In genomic region chr2:46847185-46847710, GRCh38 we compare ENCODE assay signal across 1 cellular context.
TF ChIP-seq lines count a peak whose summit lies in the region.

No MANE protein-coding gene starts in this region.

TF ChIP-seq in HepG2, 621 proteins besides CTCF, POLR2A, EP300 and RAD21 (continued from another document and continues in another):
- TF ChIP-seq ZUFSP (CRISPR knock-in tag; IDR thresholded peaks at IDR 0.05; ENCODE audit: borderline replicate concordance) (no peak), ZNF777 (CRISPR knock-in tag; IDR thresholded peaks at IDR 0.05) (no peak), MIER3 (CRISPR knock-in tag; IDR thresholded peaks at IDR 0.05; ENCODE audit: borderline replicate concordance) (0 out of 2 replicates have a peak, but pooled peaks have one; percentile 17), TFAP4 (IDR thresholded peaks at IDR 0.05; ENCODE audit: borderline replicate concordance, low read depth) (peak; percentile 36; the same call in 1 of the 2 replicates), LRRFIP1 (CRISPR knock-in tag; conservative IDR thresholded peaks at IDR 0.05) (no peak), SSRP1 (CRISPR knock-in tag; IDR thresholded peaks at IDR 0.05) (no peak; the same call in 1 of the 2 replicates), ZNF883 (CRISPR knock-in tag; IDR thresholded peaks at IDR 0.05; ENCODE audit: not compliant biosample characterization) (no peak), FOXO1 (CRISPR knock-in tag; IDR thresholded peaks at IDR 0.05) (0 out of 2 replicates have a peak, but pooled peaks have one; percentile 28), HDAC2 (CRISPR knock-in tag; IDR thresholded peaks at IDR 0.05) (peak; percentile 54; the same call in 1 of the 2 replicates), THAP11 (CRISPR knock-in tag; IDR thresholded peaks at IDR 0.05) (peak; percentile 37), ZNF281 (CRISPR knock-in tag; IDR thresholded peaks at IDR 0.05; ENCODE audit: borderline replicate concordance) (peak; percentile 98), SP2 (CRISPR knock-in tag; IDR thresholded peaks at IDR 0.05) (no peak), HNF1A (IDR thresholded peaks at IDR 0.05; ENCODE audit: low read depth) (no peak), HNF1A (CRISPR knock-in tag; IDR thresholded peaks at IDR 0.05; ENCODE audit: borderline replicate concordance) (0 out of 2 replicates have a peak, but pooled peaks have one; percentile 30), MAFK (conservative IDR thresholded peaks at IDR 0.05 in 1 of 2, IDR thresholded peaks at IDR 0.05 in 1 of 2; ENCODE audit: low read length in 2 of 2) (no peak), ZMYM2 (CRISPR knock-in tag; IDR thresholded peaks at IDR 0.05) (no peak), JUND (CRISPR knock-in tag; IDR thresholded peaks at IDR 0.05) (no peak), NPAS2 (CRISPR knock-in tag; IDR thresholded peaks at IDR 0.05; ENCODE audit: borderline replicate concordance) (no peak), POGK (CRISPR knock-in tag; conservative IDR thresholded peaks at IDR 0.05) (no peak), ZMAT5 (CRISPR knock-in tag; IDR thresholded peaks at IDR 0.05; ENCODE audit: borderline replicate concordance, low read depth) (no peak), TAF1 (CRISPR knock-in tag; IDR thresholded peaks at IDR 0.05) (no peak), SKI (IDR thresholded peaks at IDR 0.05; ENCODE audit: partially characterized antibody) (peak; percentile 52), UBTF (CRISPR knock-in tag; IDR thresholded peaks at IDR 0.05) (peak; percentile 36; the same call in 1 of the 2 replicates), ZNF280B (CRISPR knock-in tag; IDR thresholded peaks at IDR 0.05; ENCODE audit: borderline replicate concordance) (0 out of 2 replicates have a peak, but pooled peaks have one; percentile 46), ZNF24 (IDR thresholded peaks at IDR 0.05) (no peak), EHMT2 (IDR thresholded peaks at IDR 0.05; ENCODE audit: borderline replicate concordance, low read depth, low read length) (no peak), ZBTB34 (CRISPR knock-in tag; IDR thresholded peaks at IDR 0.05) (0 out of 2 replicates have a peak, but pooled peaks have one; percentile 36), HNRNPK (IDR thresholded peaks at IDR 0.05; ENCODE audit: low read depth, low read length, poor library complexity, severe bottlenecking) (no peak), AHR (CRISPR knock-in tag; IDR thresholded peaks at IDR 0.05) (no peak), KLF15 (CRISPR knock-in tag; IDR thresholded peaks at IDR 0.05; ENCODE audit: borderline replicate concordance) (no peak), HES4 (CRISPR knock-in tag; IDR thresholded peaks at IDR 0.05; ENCODE audit: borderline replicate concordance) (no peak), NFIC (IDR thresholded peaks at IDR 0.05; ENCODE audit: low read length) (no peak), GATA4 (IDR thresholded peaks at IDR 0.05; ENCODE audit: borderline replicate concordance, low read depth) (no peak), TEAD3 (CRISPR knock-in tag; optimal IDR thresholded peaks at IDR 0.05; ENCODE audit: borderline replicate concordance) (peak; percentile 6), GFI1 (CRISPR knock-in tag; IDR thresholded peaks at IDR 0.05; ENCODE audit: borderline replicate concordance) (peak; percentile 99), KDM5B (CRISPR knock-in tag; IDR thresholded peaks at IDR 0.05; ENCODE audit: borderline replicate concordance) (peak; percentile 48; the same call in 1 of the 2 replicates), PRPF4 (IDR thresholded peaks at IDR 0.05; ENCODE audit: low read depth, low read length, poor library complexity, severe bottlenecking) (no peak)
